20 cellular contexts compared by ENCODE assay signal in genomic region chr2:95054016-95054415, GRCh38. TPM values are rescaled to one million over a fixed set of nuclear protein-coding genes. Genes with fewer than 3 reads are reported as not detected.
DNase-seq lines count a peak whose midpoint lies in the region; ATAC-seq and TF ChIP-seq lines count a peak whose summit lies in the region.
"Had no signal": no experiment of that assay in that cellular context is flagged by ENCODE, and none has a peak within 500 bp of the region (broad histone marks: within the 10 kb centered on the region; RNA-seq: fewer than 3 reads in every experiment).

No MANE protein-coding gene starts in this region.

- H3K27me3 Mint-ChIP-seq in T-helper 17 cell, result no peaks in the 10 kb centered on the region

- no peak for TF ChIP-seq POLR2A in tibial nerve (IDR thresholded peaks at IDR 0.05)

- ATAC-seq in left cardiac atrium (no peak), left ventricle myocardium superior (no peak), T-helper 17 cell (no peak), GM18517 (IDR thresholded peaks at IDR 0.05; ENCODE audit: unreplicated experiment) (no peak)
- ATAC-seq: activated T-cell treated with anti-CD3 and anti-CD28 coated beads, Interleukin-2, amount 50 U/mL, for 4 hours had no signal

- H3K4me3 ChIP-seq in dorsolateral prefrontal cortex (no peak overlapping the region), tibial nerve (no peak overlapping the region)
- H3K4me3 ChIP-seq: BLaER1 treated with 17β-estradiol and CSF1 and Interleukin-3, amounts not matched to agents 10 nM and 100 nM had no signal

- H3K4me1 ChIP-seq in tibial nerve, result peaks cover 0 to 38% (median 6%) of the 10 kb centered on the region in 4 donors

- WGBS in tibial nerve, 2 donors, result 65 to 67% methylated on average over 5 of the region's 5 CpGs

- intact Hi-C loops in left cardiac atrium (cut with DNase I), result no loop called here
- intact Hi-C loops in left ventricle myocardium superior (cut with micrococcal nuclease), result no loop called here
- intact Hi-C loops in dorsolateral prefrontal cortex (cut with DNase I), result no loop called here

- no peak overlapping the region for H3K4me3 Mint-ChIP-seq in T-helper 17 cell
- H3K4me3 Mint-ChIP-seq: activated T-cell treated with anti-CD3 and anti-CD28 coated beads, Interleukin-2, amount 50 U/mL, for 4 hours had no signal

- DNase-seq in left cardiac atrium, result peak; percentile 14
- no peak for DNase-seq in left ventricle myocardium superior
- DNase-seq in T-helper 17 cell, result no peak
- peak in 1 of 10 donors; percentile 32 for DNase-seq in dorsolateral prefrontal cortex
- no peak for DNase-seq in tibial nerve (ENCODE audit: low spot score in 2 of 2)
- no peak for DNase-seq in HUDEP-2 (lab: John Stamatoyannopoulos, UW; ENCODE audit: unreplicated experiment in 76 of 76)
- DNase-seq in mucosa of gallbladder (ENCODE audit: low spot score), result no peak
- DNase-seq: activated CD8-positive, alpha-beta memory T cell treated with anti-CD3 and anti-CD28 coated beads for 24 hours; activated naive CD4-positive, alpha-beta T cell treated with Interleukin-2 at 50 U/mL for 16 hours; activated T-cell treated with anti-CD3 and anti-CD28 coated beads, Interleukin-2, amount 50 U/mL, for 4 hours; central memory CD4-positive, alpha-beta T cell; EL; NCI-H1694 treated with DMSO at 0.1 percent for 48 hours; stimulated activated CD8-positive, alpha-beta memory T cell treated with anti-CD3 and anti-CD28 coated beads, Interleukin-4, amount 100 ng/mL, for 48 hours had no signal

- peak overlapping the region in 47 of 59 donors; percentile 1 to 100 (median 97) for H3K27ac ChIP-seq in dorsolateral prefrontal cortex
- peak overlapping the region in 3 of 4 donors; percentile 14 to 94 (median 91) for H3K27ac ChIP-seq in tibial nerve
- H3K27ac ChIP-seq: BLaER1 treated with 17β-estradiol and CSF1 and Interleukin-3, amounts not matched to agents 10 nM and 100 nM; epithelial cell of prostate had no signal

- peaks cover 0 to 5% (median 0%) of the 10 kb centered on the region in 45 donors for H3K27me3 ChIP-seq in dorsolateral prefrontal cortex
- H3K27me3 ChIP-seq in tibial nerve, result no peaks in the 10 kb centered on the region
- H3K27me3 ChIP-seq: BLaER1 treated with 17β-estradiol and CSF1 and Interleukin-3, amounts not matched to agents 10 nM and 100 nM had no signal

- TF ChIP-seq EP300 in tibial nerve (IDR thresholded peaks at IDR 0.05), result no peak

- H3K9me3 ChIP-seq in T-helper 17 cell (ENCODE audit: control insufficient read depth, low read length, poor library complexity, severe bottlenecking), result no peaks in the 10 kb centered on the region
- no peaks in the 10 kb centered on the region for H3K9me3 ChIP-seq in tibial nerve
- H3K9me3 ChIP-seq: BLaER1 treated with 17β-estradiol and CSF1 and Interleukin-3, amounts not matched to agents 10 nM and 100 nM had no signal

- TF ChIP-seq CTCF in dorsolateral prefrontal cortex (IDR thresholded peaks at IDR 0.05 in 54 of 56, conservative IDR thresholded peaks at IDR 0.05 in 2 of 56; ENCODE audit: low read depth in 1 of 56, partially characterized antibody in 56 of 56) (no peak), tibial nerve (IDR thresholded peaks at IDR 0.05) (no peak)

- H3K4me1 Mint-ChIP-seq in T-helper 17 cell, result peaks cover 35% of the 10 kb centered on the region

- peaks cover 3% of the 10 kb centered on the region for H3K36me3 Mint-ChIP-seq in T-helper 17 cell (ENCODE audit: low read depth)

- peaks cover 0 to 35% (median 0%) of the 10 kb centered on the region in 3 donors for H3K36me3 ChIP-seq in tibial nerve
- H3K36me3 ChIP-seq: BLaER1 treated with 17β-estradiol and CSF1 and Interleukin-3, amounts not matched to agents 10 nM and 100 nM had no signal

- peak overlapping the region; percentile 21 for H3K27ac Mint-ChIP-seq in T-helper 17 cell

RNA-seq across cellular contexts. Expression of gene MAL, which starts 28.5 kb away (rescaled TPM):
- total RNA-seq in left cardiac atrium (1 to 10 TPM; 5.8 to 7.8 TPM), left ventricle myocardium superior (3.9 TPM), T-helper 17 cell (100 to 1,000 TPM; 127 to 159 TPM), dorsolateral prefrontal cortex (100 to 1,000 TPM in 74 of 120 experiments, 10 to 100 TPM in 46; 24.0 to 522 (median 118) TPM), tibial nerve (100 to 1,000 TPM in 2 of 4 donors, 10 to 100 TPM in 2; 60.0 to 200 (median 121) TPM), mucosa of gallbladder (2.9 TPM)
- total RNA-seq: lung microvascular endothelial cell, pulmonary artery endothelial cell, subcutaneous adipose tissue had no signal
